In the genomic region with DNA sequence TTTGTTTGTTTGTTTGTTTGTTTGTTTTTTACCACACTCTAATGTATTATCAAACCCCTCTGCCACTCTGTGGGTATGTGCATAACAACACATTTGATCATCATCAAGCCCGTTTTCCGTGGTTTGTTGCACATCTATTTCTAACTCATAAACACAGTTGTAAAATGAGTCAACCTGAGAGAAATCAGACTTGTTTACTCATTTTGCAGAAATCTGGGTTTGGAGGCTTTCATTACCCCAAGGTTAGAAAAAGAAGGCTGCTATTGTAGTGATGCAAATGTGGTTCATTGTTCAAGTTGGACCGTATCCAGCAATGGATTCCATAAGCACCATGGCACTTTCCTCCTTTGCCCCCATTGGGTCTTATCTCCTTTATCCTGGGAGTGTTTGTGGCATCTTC, we compare ENCODE assay signal across 16 cellular contexts.
A peak's percentile ranks its signal among the peaks of the same experiment; 100 is the strongest.
DNase-seq lines count a peak whose midpoint lies in the region; ATAC-seq and TF ChIP-seq lines count a peak whose summit lies in the region.
"Had no signal": no experiment of that assay in that cellular context is flagged by ENCODE, and none has a peak within 500 bp of the region (broad histone marks: within the 10 kb centered on the region; RNA-seq: fewer than 3 reads in every experiment).

No MANE protein-coding gene starts in this region.

- no peaks in the 10 kb centered on the region for H3K9me2 ChIP-seq in DOHH2 (replicated peaks; ENCODE audit: control insufficient read depth, low read length)
- H3K9me2 ChIP-seq: SK-N-SH had no signal

- H3K4me1 ChIP-seq in DOHH2 (ENCODE audit: control insufficient read depth, low read length) = peaks cover 34% of the 10 kb centered on the region
- H3K4me1 ChIP-seq in BE2C = peaks cover 23% of the 10 kb centered on the region

- H3K27me3 ChIP-seq in DOHH2 (ENCODE audit: control insufficient read depth, low read length) = no peaks in the 10 kb centered on the region
- no peaks in the 10 kb centered on the region for H3K27me3 ChIP-seq in BE2C

- DNase-seq in anterior cingulate cortex (lab: John Stamatoyannopoulos, UW) (no peak), iPS-NIHi11 (ENCODE audit: low spot score) (no peak), BE2C (no peak)
- DNase-seq: activated naive CD4-positive, alpha-beta T cell treated with anti-CD3 and anti-CD28 coated beads, Interleukin-2, amount 50 U/mL, for 16 hours; central memory CD4-positive, alpha-beta T cell; COR-L47; GDM1; kidney; SK-N-SH; stimulated activated CD4-positive, alpha-beta T cell treated with anti-CD3 and anti-CD28 coated beads, Interleukin-1b, Interleukin-23, amount 100 ng/mL, for 48 hours; stimulated activated CD8-positive, alpha-beta memory T cell treated with anti-CD3 and anti-CD28 coated beads, Interleukin-4, amount 100 ng/mL, for 48 hours had no signal

- peak overlapping the region; percentile 53 for H3K27ac ChIP-seq in DOHH2 (ENCODE audit: low read depth, low read length)

- ATAC-seq in GM19351 (IDR thresholded peaks at IDR 0.05; ENCODE audit: unreplicated experiment) (peak; percentile 89), HG02885 (IDR thresholded peaks at IDR 0.05; ENCODE audit: poor library complexity, unreplicated experiment) (peak; percentile 84), HG03520 (IDR thresholded peaks at IDR 0.05; ENCODE audit: unreplicated experiment) (peak; percentile 74), GM21717 (IDR thresholded peaks at IDR 0.05; ENCODE audit: unreplicated experiment) (no peak)

- no peaks in the 10 kb centered on the region for H3K79me2 ChIP-seq in DOHH2 (ENCODE audit: control insufficient read depth, low read length)

- H3K4me2 ChIP-seq in DOHH2 (ENCODE audit: low read length) = peak overlapping the region; percentile 81
- H3K4me2 ChIP-seq: SK-N-SH had no signal

- H3K36me3 ChIP-seq in DOHH2 (ENCODE audit: control insufficient read depth, low read length) (no peaks in the 10 kb centered on the region), BE2C (no peaks in the 10 kb centered on the region)

- TF ChIP-seq CTCF in DOHH2 (IDR thresholded peaks at IDR 0.05; ENCODE audit: low read depth, low read length, poor library complexity, severe bottlenecking) = no peak
- TF ChIP-seq CTCF in BE2C (IDR thresholded peaks at IDR 0.05; ENCODE audit: low read depth, low read length) = no peak

- H3K9me3 ChIP-seq in DOHH2 (ENCODE audit: control insufficient read depth, insufficient read depth, low read length) (no peaks in the 10 kb centered on the region), BE2C (no peaks in the 10 kb centered on the region)
- H3K9me3 ChIP-seq: SK-N-SH had no signal

- H4K20me1 ChIP-seq in DOHH2 (ENCODE audit: control insufficient read depth, insufficient read depth, low read depth, low read length) = no peaks in the 10 kb centered on the region

- H3K4me3 ChIP-seq in DOHH2 (ENCODE audit: low read length) = peak overlapping the region; percentile 57
- no peak overlapping the region for H3K4me3 ChIP-seq in BE2C (ENCODE audit: low read depth, low read length)

- H3F3A ChIP-seq in DOHH2 (ENCODE audit: control insufficient read depth, insufficient read depth) = no peaks in the 10 kb centered on the region
